In the genomic region with DNA sequence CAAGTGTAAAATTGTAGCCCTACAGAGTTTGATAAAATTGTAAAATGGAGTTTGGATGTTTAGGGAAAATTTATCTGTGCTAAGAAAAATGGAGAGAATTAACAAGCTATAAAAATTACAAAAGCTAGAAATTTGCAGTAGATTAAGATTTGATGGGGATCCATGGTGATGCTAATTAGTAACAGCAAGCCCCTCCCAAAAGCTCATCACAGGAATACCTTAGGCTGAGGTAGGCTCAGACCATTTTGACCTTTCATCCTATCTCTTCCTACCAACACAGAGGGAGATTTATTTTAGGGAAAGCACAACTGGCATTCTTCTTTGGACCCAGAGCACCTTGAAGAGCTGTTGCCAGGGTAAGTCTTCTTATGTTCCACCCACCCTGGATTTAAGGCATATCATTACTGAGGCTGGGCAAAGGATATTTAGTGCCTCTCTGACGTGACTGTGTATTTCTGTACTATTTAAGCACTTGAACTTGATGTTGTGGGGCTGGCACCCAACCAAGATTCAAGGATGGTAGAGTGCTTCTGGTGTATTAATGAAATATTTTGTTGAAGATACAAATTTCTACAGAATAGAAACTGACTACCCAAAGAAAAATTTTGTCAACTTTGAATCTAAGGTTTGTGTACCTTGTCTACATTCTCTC, we compare ENCODE assay signal across 33 cellular contexts.
DNase-seq lines count a peak whose midpoint lies in the region; ATAC-seq and TF ChIP-seq lines count a peak whose summit lies in the region.
"Had no signal": no experiment of that assay in that cellular context is flagged by ENCODE, and none has a peak within 500 bp of the region (broad histone marks: within the 10 kb centered on the region; RNA-seq: fewer than 3 reads in every experiment).

No MANE protein-coding gene starts in this region.

- H3K27ac Mint-ChIP-seq in GM23338 (peak overlapping the region; percentile 79), endodermal cell (no peak overlapping the region)
- H3K27ac Mint-ChIP-seq: activated CD4-positive, alpha-beta memory T cell treated with anti-CD3 and anti-CD28 coated beads, Interleukin-2, amount 10 ng/mL, durations not matched to agents 7 days and 5 days; brain; HFFc6; nephron; type B pancreatic cell had no signal

- no peaks in the 10 kb centered on the region for H3F3A ChIP-seq in GM23338 (replicated peaks; ENCODE audit: low read depth)

- peak overlapping the region; percentile 55 for H3K4me3 ChIP-seq in GM23338
- peak overlapping the region; percentile 46 for H3K4me3 ChIP-seq in HUES64 (ENCODE audit: low read length)
- no peak overlapping the region for H3K4me3 ChIP-seq in endodermal cell (ENCODE audit: low read length)
- H3K4me3 ChIP-seq: BLaER1, esophagus muscularis mucosa, heart right ventricle, psoas muscle had no signal

- peak; percentile 92 for ATAC-seq in GM23338
- ATAC-seq: foreskin keratinocyte, Panc1, psoas muscle had no signal

- no peaks in the 10 kb centered on the region for H3K9me3 ChIP-seq in HUES64 (ENCODE audit: insufficient read depth, low read depth, low read length)
- H3K9me3 ChIP-seq in endodermal cell (ENCODE audit: control insufficient read depth, low read length), result no peaks in the 10 kb centered on the region
- H3K9me3 ChIP-seq: BLaER1, esophagus muscularis mucosa, heart right ventricle, psoas muscle had no signal

- peak overlapping the region; percentile 81 for H3K27ac ChIP-seq in GM23338 (ENCODE audit: low read depth)
- peak overlapping the region; percentile 59 for H3K27ac ChIP-seq in HUES64 (ENCODE audit: low read depth, low read length)
- no peak overlapping the region for H3K27ac ChIP-seq in endodermal cell (ENCODE audit: low read depth, low read length)
- H3K27ac ChIP-seq: BLaER1, esophagus muscularis mucosa, foreskin keratinocyte, heart right ventricle, psoas muscle had no signal

- H2AFZ ChIP-seq in GM23338, result no peak overlapping the region

- intact Hi-C loops in head of caudate nucleus (cut with DNase I), result no loop called here

- H3K9ac ChIP-seq in HUES64 (ENCODE audit: low read depth, low read length) (peak overlapping the region; percentile 11; the same call in 1 of the 2 replicates), endodermal cell (ENCODE audit: extremely low read depth, low read length, poor library complexity, severe bottlenecking) (no peak overlapping the region)
- H3K9ac ChIP-seq: BLaER1 had no signal

- DNase-seq in GM23338 (ENCODE audit: low spot score) (peak; percentile 78), endodermal cell (no peak), iPS-NIHi7 (ENCODE audit: extremely low spot score) (peak; percentile 56), NCI-H345 (lab: John Stamatoyannopoulos, UW) (no peak), GM13977 (ENCODE audit: low spot score) (no peak), head of caudate nucleus (no peak)
- no peak for DNase-seq in activated CD8-positive, alpha-beta memory T cell treated with anti-CD3 and anti-CD28 coated beads, Interleukin-2, amount 50 U/mL, for 4 hours
- DNase-seq: activated CD4-positive, alpha-beta memory T cell treated with anti-CD3 and anti-CD28 coated beads, Interleukin-2, amount 10 ng/mL, durations not matched to agents 7 days and 5 days; activated CD4-positive, CD25-positive, alpha-beta regulatory T cell treated with anti-CD3 and anti-CD28 coated beads, Interleukin-2, amount 50 U/mL, for 72 hours; activated CD8-positive, alpha-beta memory T cell treated with anti-CD3 and anti-CD28 coated beads, Interleukin-2, amount 50 U/mL, for 48 hours; activated naive CD4-positive, alpha-beta T cell treated with anti-CD3 and anti-CD28 coated beads, Interleukin-2, amount 50 U/mL, for 16 hours; amniotic stem cell; cerebellar nuclear complex; dermis blood vessel endothelial cell; foreskin keratinocyte; heart right ventricle; HFFc6; KG1; MM.1S; NCI-H1417 treated with DMSO at 0.1 percent for 48 hours; NCI-H2029 treated with DMSO at 0.1 percent for 48 hours; NCI-H2227 treated with DMSO at 0.1 percent for 48 hours; NCI-H526 treated with DMSO at 0.1 percent for 48 hours; psoas muscle; SHP77 treated with DMSO at 0.1 percent for 48 hours; stimulated activated CD4-positive, alpha-beta T cell treated with anti-CD3 and anti-CD28 coated beads, Interleukin-4, amount 100 ng/mL, for 1 hour had no signal

- no peaks in the 10 kb centered on the region for H3K27me3 Mint-ChIP-seq in GM23338 (ENCODE audit: insufficient read depth, low read depth, poor library complexity)
- no peaks in the 10 kb centered on the region for H3K27me3 Mint-ChIP-seq in endodermal cell (ENCODE audit: insufficient read depth)
- H3K27me3 Mint-ChIP-seq: activated CD4-positive, alpha-beta memory T cell treated with anti-CD3 and anti-CD28 coated beads, Interleukin-2, amount 10 ng/mL, durations not matched to agents 7 days and 5 days; type B pancreatic cell had no signal

- peaks cover 50% of the 10 kb centered on the region for H3K79me2 ChIP-seq in GM23338 (replicated peaks; ENCODE audit: insufficient read depth)

- H4K20me1 ChIP-seq in GM23338 (replicated peaks; ENCODE audit: insufficient read depth), result no peaks in the 10 kb centered on the region
- H4K20me1 ChIP-seq: BLaER1 had no signal

- peak overlapping the region; percentile 83 for H3K4me2 ChIP-seq in GM23338
- H3K4me2 ChIP-seq: BLaER1 had no signal

- in situ Hi-C loops in GM13977 (cut with MboI; ENCODE audit: low pct_unique_long_range_greater_than_20kb, low sequenced_read_pairs, unreplicated experiment), result no loop called here

- H3K4me1 Mint-ChIP-seq in GM23338 (peaks cover 19% of the 10 kb centered on the region), endodermal cell (no peaks in the 10 kb centered on the region)
- H3K4me1 Mint-ChIP-seq: brain, nephron had no signal

- TF ChIP-seq CTCF in GM23338 (conservative IDR thresholded peaks at IDR 0.05; ENCODE audit: low read depth in 2 of 2) (no peak), endodermal cell (conservative IDR thresholded peaks at IDR 0.05) (no peak), GM13977 (IDR thresholded peaks at IDR 0.05; ENCODE audit: extremely low read depth, insufficient read depth, missing control alignments) (no peak)

- 0 out of 2 replicates have a peak, but pooled peaks cover 5% of the 10 kb centered on the region for H3K9me2 ChIP-seq in GM23338 (ENCODE audit: insufficient read depth)

- WGBS in HUES64, result 56% methylated on average over 1 of the region's 1 CpG
- WGBS in endodermal cell (ENCODE audit: insufficient coverage in 1 of 2, insufficient read length in 1 of 2), 2 experiments, result 73 to 100% methylated on average over 1 of the region's 1 CpG

- no peaks in the 10 kb centered on the region for H3K9me3 Mint-ChIP-seq in GM23338
- no peaks in the 10 kb centered on the region for H3K9me3 Mint-ChIP-seq in endodermal cell
- H3K9me3 Mint-ChIP-seq: activated CD4-positive, alpha-beta memory T cell treated with anti-CD3 and anti-CD28 coated beads, Interleukin-2, amount 10 ng/mL, durations not matched to agents 7 days and 5 days; brain; HFFc6; nephron had no signal

- H3K4me3 Mint-ChIP-seq in GM23338 (peak overlapping the region; percentile 75), endodermal cell (peak overlapping the region; percentile 42)
- H3K4me3 Mint-ChIP-seq: activated CD4-positive, alpha-beta memory T cell treated with anti-CD3 and anti-CD28 coated beads, Interleukin-2, amount 10 ng/mL, durations not matched to agents 7 days and 5 days; brain; HFFc6; nephron; type B pancreatic cell had no signal

- H3K36me3 ChIP-seq in GM23338 (ENCODE audit: insufficient read depth) (no peaks in the 10 kb centered on the region), HUES64 (ENCODE audit: insufficient read depth, low read length) (no peaks in the 10 kb centered on the region), endodermal cell (ENCODE audit: control insufficient read depth, insufficient read depth, low read length) (no peaks in the 10 kb centered on the region)
- H3K36me3 ChIP-seq: BLaER1, esophagus muscularis mucosa, heart right ventricle had no signal

- H3K4me1 ChIP-seq in GM23338 (ENCODE audit: insufficient read depth), result peaks cover 16% of the 10 kb centered on the region
- peaks cover 21% of the 10 kb centered on the region for H3K4me1 ChIP-seq in HUES64 (ENCODE audit: insufficient read depth, low read length)
- H3K4me1 ChIP-seq in endodermal cell (ENCODE audit: control insufficient read depth, insufficient read depth, low read length), result no peaks in the 10 kb centered on the region
- H3K4me1 ChIP-seq: BLaER1, foreskin keratinocyte, psoas muscle had no signal

- H3K27me3 ChIP-seq in GM23338 (ENCODE audit: insufficient read depth), result no peaks in the 10 kb centered on the region
- H3K27me3 ChIP-seq in HUES64 (ENCODE audit: insufficient read depth, low read length), result no peaks in the 10 kb centered on the region
- peaks cover 6% of the 10 kb centered on the region for H3K27me3 ChIP-seq in endodermal cell (ENCODE audit: control insufficient read depth, insufficient read depth, low read length, poor library complexity, severe bottlenecking)
- H3K27me3 ChIP-seq: BLaER1, esophagus muscularis mucosa, foreskin keratinocyte, heart right ventricle had no signal

- peaks cover 3% of the 10 kb centered on the region; the same call in 1 of the 3 replicates for H3K36me3 Mint-ChIP-seq in GM23338 (ENCODE audit: low read depth)
- no peaks in the 10 kb centered on the region for H3K36me3 Mint-ChIP-seq in endodermal cell (ENCODE audit: low read depth)
- H3K36me3 Mint-ChIP-seq: brain, type B pancreatic cell had no signal

TF ChIP-seq in GM23338, 12 proteins besides CTCF, POLR2A, EP300 and RAD21 (continues in another document):
- TF ChIP-seq NANOG (IDR thresholded peaks at IDR 0.05; ENCODE audit: borderline replicate concordance) (peak; percentile 98), EZH2 (IDR thresholded peaks at IDR 0.05; ENCODE audit: low read depth, unreplicated experiment) (no peak)

Comparison
In these comparisons a context has a peak if more than half of its experiments do, and no peak if none do; other contexts are left out.
1. DNase-seq: peak in GM23338 (single experiment) and iPS-NIHi7 (single experiment); none in endodermal cell (single experiment), activated CD8-positive, alpha-beta memory T cell treated with anti-CD3 and anti-CD28 coated beads, Interleukin-2, amount 50 U/mL, for 4 hours (single experiment), NCI-H345 (single experiment), GM13977 (single experiment) and head of caudate nucleus (0 of 42).